ENCODE assay signal across 8 cellular contexts in the genomic region with DNA sequence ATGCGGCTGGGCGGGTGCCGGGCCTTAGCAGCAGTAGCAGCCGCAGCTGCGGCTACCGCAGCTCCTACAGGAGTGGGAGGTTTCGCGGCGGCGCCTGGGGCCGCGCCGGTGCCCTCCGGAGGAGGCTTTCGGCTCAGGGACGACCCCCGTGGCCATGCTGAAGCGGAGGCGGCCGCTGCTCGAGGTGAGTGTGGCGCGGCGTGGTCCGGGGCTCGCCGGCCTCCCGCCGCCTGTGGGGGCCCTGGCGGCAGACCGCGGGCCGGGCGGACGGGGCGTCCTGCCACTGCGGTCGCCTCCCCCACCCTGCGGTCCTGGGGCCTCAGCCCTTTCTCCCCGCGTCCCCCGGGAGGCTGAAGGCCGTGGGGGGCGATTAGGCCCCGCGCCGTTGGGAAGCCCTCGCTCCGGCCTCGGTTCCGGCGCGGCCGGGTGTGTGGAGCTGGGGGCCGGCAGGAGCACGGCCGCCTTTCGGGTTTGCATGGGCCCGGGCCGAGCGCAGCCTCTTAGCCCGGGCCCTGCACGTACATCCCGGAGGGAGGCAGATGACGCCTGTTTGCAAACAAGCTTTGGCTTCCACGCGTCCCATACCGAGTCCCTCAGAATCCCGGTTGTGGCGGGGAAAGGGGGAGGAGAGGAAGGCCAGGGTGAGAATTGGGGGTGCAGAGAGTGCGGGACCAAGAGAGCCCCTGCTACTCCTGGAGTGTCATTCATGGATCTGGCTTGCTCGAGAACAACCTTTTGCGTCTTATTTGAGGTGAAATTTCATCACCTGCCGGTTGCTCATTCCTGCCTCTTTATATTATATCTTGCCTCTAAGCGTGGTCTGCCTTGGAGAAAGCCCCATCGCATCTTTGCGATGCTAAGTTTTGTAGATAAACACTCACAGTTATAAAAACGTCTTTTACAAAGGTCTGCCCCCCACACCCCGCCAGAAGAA. TPM values are rescaled to one million over a fixed set of nuclear protein-coding genes. Genes with fewer than 3 reads are reported as not detected.
A peak's percentile ranks its signal among the peaks of the same experiment; 100 is the strongest.
DNase-seq lines count a peak whose midpoint lies in the region; ATAC-seq, FAIRE-seq and TF ChIP-seq lines count a peak whose summit lies in the region.

No MANE protein-coding gene starts in this region.

- peak overlapping the region; percentile 76 to 95 for H3K4me3 ChIP-seq in aorta (ENCODE audit: low read length in 2 of 2)

- 0 to 1% methylated on average over 50 to 79 of the region's 79 CpGs for WGBS in aorta, 2 donors

- ATAC-seq in HG03442 (IDR thresholded peaks at IDR 0.05; ENCODE audit: unreplicated experiment) (peak; percentile 33), aorta (ENCODE audit: low FRiP score) (peak; percentile 71)

- H3K9me3 ChIP-seq in aorta (ENCODE audit: control insufficient read depth, low read length) = no peaks in the 10 kb centered on the region

- peaks cover 33 to 64% (median 40%) of the 10 kb centered on the region in 3 donors for H3K27me3 Mint-ChIP-seq in CD14-positive monocyte (ENCODE audit: low read depth in 3 of 3)

- peaks cover 0 to 11% (median 0%) of the 10 kb centered on the region in 7 donors for H3K9me3 Mint-ChIP-seq in CD14-positive monocyte

- H3K27ac ChIP-seq in aorta (ENCODE audit: low read depth in 1 of 2, low read length in 2 of 2) = peak overlapping the region; percentile 68 to 92

- peaks cover 34% of the 10 kb centered on the region for H3K4me1 Mint-ChIP-seq in CD14-positive monocyte

- peaks cover 3 to 14% of the 10 kb centered on the region in 2 donors for H3K36me3 Mint-ChIP-seq in CD14-positive monocyte

- no peaks in the 10 kb centered on the region for H3K36me3 ChIP-seq in aorta (ENCODE audit: control insufficient read depth in 1 of 2, insufficient read depth in 2 of 2, low read length in 1 of 2)

- no peak for DNase-seq in CD14-positive monocyte (ENCODE audit: low spot score)
- peak; percentile 19 for DNase-seq in GM19239 (ENCODE audit: insufficient read length, low spot score)
- DNase-seq in OCI-M1 (lab: John Stamatoyannopoulos, UW) = peak; percentile 64
- peak; percentile 7 for DNase-seq in activated gamma-delta T cell treated with anti-CD3 and anti-CD28 coated beads, Interleukin-2, amount 50 U/mL, for 16 hours (ENCODE audit: low read depth)
- DNase-seq in germinal center (ENCODE audit: low spot score) = peak; percentile 30
- peak in 42 of 56 donors; percentile 1 to 76 (median 39) for DNase-seq in nucleus accumbens (lab: John Stamatoyannopoulos, UW)
- peak; percentile 57 to 77 for DNase-seq in aorta

- TF ChIP-seq CTCF in CD14-positive monocyte (IDR thresholded peaks at IDR 0.05) = peak; percentile 46

- H3K27ac Mint-ChIP-seq in CD14-positive monocyte = peak overlapping the region in 1 of 7 donors; percentile 25

- intact Hi-C loops in CD14-positive monocyte (cut with micrococcal nuclease) (loop anchor here (5.0 to 10.0 kb wide), 3 partner anchors 95 to 152 kb away; no protein-coding TSS in a partner anchor), aorta (cut with DNase I) (loop anchor here (1.0 to 10.0 kb wide), 3 partner anchors 122 to 262 kb away; a partner anchor contains a TSS)

- H3K4me1 ChIP-seq in aorta (ENCODE audit: control insufficient read depth in 1 of 2, insufficient read depth in 2 of 2, low read length in 2 of 2) = peaks cover 2 to 3% of the 10 kb centered on the region in 2 donors

- FAIRE-seq in GM19239 (lab: Jason Lieb, UNC) = no peak

- H3K27me3 ChIP-seq in aorta (ENCODE audit: control insufficient read depth in 1 of 2, insufficient read depth in 2 of 2, low read length in 1 of 2) = no peaks in the 10 kb centered on the region

- peak overlapping the region; percentile 75 to 83 for H3K4me3 Mint-ChIP-seq in CD14-positive monocyte

RNA-seq across cellular contexts. Expression of a gene that starts 0.6 kb away (rescaled TPM):
- polyA plus RNA-seq in CD14-positive monocyte (not detected), aorta (1 to 10 TPM; 6.6 to 8.5 TPM)
- 10 to 100 TPM; 19.3 to 28.8 TPM for total RNA-seq in aorta

Comparison
In these comparisons a context has a peak if more than half of its experiments do, and no peak if none do; other contexts are left out.
1. RNA of a gene that starts 0.6 kb away (polyA plus RNA-seq): 6.6 to 8.5 TPM in aorta; not detected in CD14-positive monocyte; every median in the first group is over 4 times any median in the second.